12 cellular contexts compared by ENCODE assay signal in genomic region chr12:65891219-65891618, GRCh38.
DNase-seq lines count a peak whose midpoint lies in the region; ATAC-seq and TF ChIP-seq lines count a peak whose summit lies in the region.
"Had no signal": no experiment of that assay in that cellular context is flagged by ENCODE, and none has a peak within 500 bp of the region (broad histone marks: within the 10 kb centered on the region; RNA-seq: fewer than 3 reads in every experiment).

No MANE protein-coding gene starts in this region.

- H3K27me3 ChIP-seq in esophagus muscularis mucosa, result no peaks in the 10 kb centered on the region
- H3K27me3 ChIP-seq in osteoblast (ENCODE audit: insufficient read depth, low read length), result no peaks in the 10 kb centered on the region
- H3K27me3 ChIP-seq: cardiac muscle cell had no signal

- intact Hi-C loops in esophagus muscularis mucosa (cut with DNase I), result loop anchor here (5.0 kb wide), 1 partner anchor 64 kb away; no protein-coding TSS in a partner anchor

- H3K4me3 ChIP-seq in esophagus muscularis mucosa (no peak overlapping the region), osteoblast (ENCODE audit: insufficient read depth, low read length) (peak overlapping the region; percentile 32)
- H3K4me3 ChIP-seq: cardiac muscle cell had no signal

- peak overlapping the region in 3 of 4 donors; percentile 34 to 70 (median 56) for H3K27ac ChIP-seq in esophagus muscularis mucosa (replicated peaks in 1 of 4)
- H3K27ac ChIP-seq in osteoblast (ENCODE audit: low read depth, low read length), result peak overlapping the region; percentile 100

- H3K9me3 ChIP-seq in esophagus muscularis mucosa (no peaks in the 10 kb centered on the region), osteoblast (ENCODE audit: low read depth, low read length) (no peaks in the 10 kb centered on the region)

- no peaks in the 10 kb centered on the region for H3K36me3 ChIP-seq in esophagus muscularis mucosa
- peaks cover 8% of the 10 kb centered on the region for H3K36me3 ChIP-seq in osteoblast (ENCODE audit: insufficient read depth, low read length)
- H3K36me3 ChIP-seq: cardiac muscle cell had no signal

- H3K4me3 Mint-ChIP-seq in activated T-helper 17 cell treated with anti-CD3 and anti-CD28 coated beads, Interleukin-2, amount 50 U/mL, for 72 hours, result no peak overlapping the region
- H3K4me3 Mint-ChIP-seq: natural killer cell treated with Interleukin-12 subunit alpha and Interleukin-12 subunit beta and Interleukin-15 and Interleukin-18, amount 100 ng/mL, for 72 hours had no signal

- H3K4me1 ChIP-seq in esophagus muscularis mucosa (peaks cover 16 to 23% (median 21%) of the 10 kb centered on the region in 4 donors), osteoblast (ENCODE audit: insufficient read depth, low read length) (peaks cover 78% of the 10 kb centered on the region)

- 81% methylated on average over 4 of the region's 4 CpGs for WGBS in esophagus muscularis mucosa

- peaks cover 7% of the 10 kb centered on the region for H3K27me3 Mint-ChIP-seq in activated T-helper 17 cell treated with anti-CD3 and anti-CD28 coated beads, Interleukin-2, amount 50 U/mL, for 72 hours

- no peak overlapping the region for H3K27ac Mint-ChIP-seq in activated naive CD4-positive, alpha-beta T cell treated with anti-CD3 and anti-CD28 coated beads, Interleukin-2, amount 50 U/mL, for 72 hours
- no peak overlapping the region for H3K27ac Mint-ChIP-seq in activated T-helper 17 cell treated with anti-CD3 and anti-CD28 coated beads, Interleukin-2, amount 50 U/mL, for 72 hours
- H3K27ac Mint-ChIP-seq: natural killer cell treated with Interleukin-12 subunit alpha and Interleukin-12 subunit beta and Interleukin-15 and Interleukin-18, amount 100 ng/mL, for 72 hours had no signal

- peak overlapping the region; percentile 72 for H3K4me2 ChIP-seq in osteoblast (ENCODE audit: insufficient read depth, low read length)

- no peak overlapping the region for H2AFZ ChIP-seq in osteoblast (ENCODE audit: low read length)

- no peak for TF ChIP-seq POLR2A in esophagus muscularis mucosa (IDR thresholded peaks at IDR 0.05; ENCODE audit: low read depth)

- no peak for TF ChIP-seq CTCF in esophagus muscularis mucosa (IDR thresholded peaks at IDR 0.05)
- TF ChIP-seq CTCF in osteoblast (IDR thresholded peaks at IDR 0.05; ENCODE audit: extremely low read depth, low read depth, low read length), result no peak

- DNase-seq in EL (peak; percentile 61), RKO (ENCODE audit: low spot score) (peak; percentile 62), esophagus muscularis mucosa (ENCODE audit: extremely low spot score) (no peak), osteoblast (ENCODE audit: insufficient read length, low spot score, missing footprints) (peak; percentile 67), GF-D8 (lab: John Stamatoyannopoulos, UW) (no peak)
- DNase-seq in activated naive CD4-positive, alpha-beta T cell treated with anti-CD3 and anti-CD28 coated beads, Interleukin-2, amount 50 U/mL, for 72 hours (ENCODE audit: low spot score in 2 of 2), result no peak
- DNase-seq: MM.1S, RPMI8226 had no signal

- no peaks in the 10 kb centered on the region for H3K36me3 Mint-ChIP-seq in activated naive CD4-positive, alpha-beta T cell treated with anti-CD3 and anti-CD28 coated beads, Interleukin-2, amount 50 U/mL, for 72 hours
- no peaks in the 10 kb centered on the region for H3K36me3 Mint-ChIP-seq in activated T-helper 17 cell treated with anti-CD3 and anti-CD28 coated beads, Interleukin-2, amount 50 U/mL, for 72 hours (ENCODE audit: low read depth)
- H3K36me3 Mint-ChIP-seq: natural killer cell treated with Interleukin-12 subunit alpha and Interleukin-12 subunit beta and Interleukin-15 and Interleukin-18, amount 100 ng/mL, for 72 hours had no signal

- H4K20me1 ChIP-seq in osteoblast (ENCODE audit: insufficient read depth, low read length), result no peaks in the 10 kb centered on the region

- no peak for TF ChIP-seq EP300 in esophagus muscularis mucosa (IDR thresholded peaks at IDR 0.05)

- peaks cover 54% of the 10 kb centered on the region for H3K79me2 ChIP-seq in osteoblast (ENCODE audit: insufficient read depth, low read length)

- H3K9me3 Mint-ChIP-seq in activated naive CD4-positive, alpha-beta T cell treated with anti-CD3 and anti-CD28 coated beads, Interleukin-2, amount 50 U/mL, for 72 hours, result no peaks in the 10 kb centered on the region
- no peaks in the 10 kb centered on the region for H3K9me3 Mint-ChIP-seq in activated T-helper 17 cell treated with anti-CD3 and anti-CD28 coated beads, Interleukin-2, amount 50 U/mL, for 72 hours
- H3K9me3 Mint-ChIP-seq: natural killer cell treated with Interleukin-12 subunit alpha and Interleukin-12 subunit beta and Interleukin-15 and Interleukin-18, amount 100 ng/mL, for 72 hours had no signal

- ATAC-seq in activated naive CD4-positive, alpha-beta T cell treated with anti-CD3 and anti-CD28 coated beads, Interleukin-2, amount 50 U/mL, for 72 hours, result no peak
- ATAC-seq in activated T-helper 17 cell treated with anti-CD3 and anti-CD28 coated beads, Interleukin-2, amount 50 U/mL, for 72 hours (replicated peaks), result no peak
- no peak for ATAC-seq in HG03097 (IDR thresholded peaks at IDR 0.05; ENCODE audit: low FRiP score, unreplicated experiment)
- ATAC-seq: natural killer cell treated with Interleukin-12 subunit alpha and Interleukin-12 subunit beta and Interleukin-15 and Interleukin-18, amount 100 ng/mL, for 72 hours had no signal

- no peaks in the 10 kb centered on the region for H3K4me1 Mint-ChIP-seq in activated T-helper 17 cell treated with anti-CD3 and anti-CD28 coated beads, Interleukin-2, amount 50 U/mL, for 72 hours

Comparison
In these comparisons a context has a peak if more than half of its experiments do, and no peak if none do; other contexts are left out.
1. DNase-seq: peak in EL (single experiment), RKO (single experiment) and osteoblast (single experiment); none in esophagus muscularis mucosa (single experiment), activated naive CD4-positive, alpha-beta T cell treated with anti-CD3 and anti-CD28 coated beads, Interleukin-2, amount 50 U/mL, for 72 hours (0 of 2) and GF-D8 (single experiment).